Comparison of ENCODE assay signal across 21 cellular contexts in the genomic region with DNA sequence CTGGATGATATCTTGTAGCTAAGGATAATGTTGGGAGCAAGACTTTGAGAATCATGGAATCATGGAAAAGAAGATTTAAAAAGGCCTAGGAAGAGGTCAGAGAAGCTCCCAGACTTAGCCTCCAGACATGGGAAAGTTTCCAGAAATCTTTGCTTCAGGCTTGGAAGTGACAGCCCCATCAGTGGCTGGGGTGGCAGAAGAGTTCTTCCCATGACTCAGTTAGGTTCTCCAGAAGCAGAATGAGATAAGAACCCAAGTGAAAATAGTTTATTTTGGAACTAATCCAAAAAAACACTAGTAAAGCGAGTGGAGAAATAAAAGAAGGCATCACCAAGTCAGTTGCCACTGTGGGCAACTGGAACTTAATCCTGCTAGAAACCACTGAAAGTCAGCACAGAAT.
DNase-seq lines count a peak whose midpoint lies in the region; ATAC-seq and TF ChIP-seq lines count a peak whose summit lies in the region.
"Had no signal": no experiment of that assay in that cellular context is flagged by ENCODE, and none has a peak within 500 bp of the region (broad histone marks: within the 10 kb centered on the region; RNA-seq: fewer than 3 reads in every experiment).

No MANE protein-coding gene starts in this region.

- no peak for ATAC-seq in stimulated activated naive CD8-positive, alpha-beta T cell treated with anti-CD3 and anti-CD28 coated beads, Interleukin-15, Interleukin-2, amounts not matched to agents 100 U/mL and 50 U/mL, for 24 hours
- ATAC-seq in HG02981 (IDR thresholded peaks at IDR 0.05; ENCODE audit: unreplicated experiment), result no peak
- ATAC-seq: GM23338; natural killer cell; stimulated activated memory B cell treated with anti-CD40 and anti-IgM and Interleukin-4, amounts not matched to agents 10 μg/mL and 1 μg/mL and 100 μg/mL, for 72 hours had no signal

- POLR2A ChIA-PET in activated CD4-positive, alpha-beta memory T cell treated with anti-CD3 and anti-CD28 coated beads for 36 hours (lab: Charles Lee), result no interaction called here

- H3K4me1 ChIP-seq in vagina, result no peaks in the 10 kb centered on the region

- no peak for TF ChIP-seq CTCF in fibroblast of pulmonary artery (IDR thresholded peaks at IDR 0.05; ENCODE audit: low read length, missing control alignments)
- no peak for TF ChIP-seq CTCF in vagina (IDR thresholded peaks at IDR 0.05)
- TF ChIP-seq CTCF in GM10266 (IDR thresholded peaks at IDR 0.05; ENCODE audit: control insufficient read depth, insufficient read depth, low read depth, missing control alignments), result no peak

- H3K9me3 Mint-ChIP-seq in stimulated activated naive CD8-positive, alpha-beta T cell treated with anti-CD3 and anti-CD28 coated beads, Interleukin-15, Interleukin-2, amounts not matched to agents 100 ng/mL and 50 ng/mL, for 24 hours, result peaks cover 11% of the 10 kb centered on the region
- H3K9me3 Mint-ChIP-seq in activated CD4-positive, alpha-beta memory T cell treated with anti-CD3 and anti-CD28 coated beads for 36 hours, result peaks cover 7% of the 10 kb centered on the region
- H3K9me3 Mint-ChIP-seq: natural killer cell; stimulated activated memory B cell treated with anti-CD40 and anti-IgM and Interleukin-4, amounts not matched to agents 10 μg/mL and 1 μg/mL and 100 μg/mL, for 72 hours had no signal

- H3K4me3 Mint-ChIP-seq in stimulated activated naive CD8-positive, alpha-beta T cell treated with anti-CD3 and anti-CD28 coated beads, Interleukin-15, Interleukin-2, amounts not matched to agents 100 ng/mL and 50 ng/mL, for 24 hours, result no peak overlapping the region
- H3K4me3 Mint-ChIP-seq in activated CD4-positive, alpha-beta memory T cell treated with anti-CD3 and anti-CD28 coated beads for 36 hours, result no peak overlapping the region
- H3K4me3 Mint-ChIP-seq: brain; GM23338; IgD-negative memory B cell; immature natural killer cell; natural killer cell; stimulated activated memory B cell treated with anti-CD40 and anti-IgM and Interleukin-4, amounts not matched to agents 10 μg/mL and 1 μg/mL and 100 μg/mL, for 72 hours had no signal

- DNase-seq in stimulated activated naive CD8-positive, alpha-beta T cell treated with anti-CD3 and anti-CD28 coated beads, Interleukin-15, Interleukin-2, amounts not matched to agents 100 U/mL and 50 U/mL, for 24 hours, result no peak
- DNase-seq in activated CD4-positive, alpha-beta memory T cell treated with anti-CD3 and anti-CD28 coated beads for 36 hours, result no peak
- peak; percentile 20 for DNase-seq in fibroblast of pulmonary artery (ENCODE audit: low read depth)
- peak; percentile 40 to 46 for DNase-seq in vagina (ENCODE audit: extremely low spot score in 2 of 2)
- no peak for DNase-seq in GM10266 (ENCODE audit: extremely low spot score)
- DNase-seq in putamen (ENCODE audit: low spot score), result no peak
- DNase-seq: activated CD8-positive, alpha-beta memory T cell treated with anti-CD3 and anti-CD28 coated beads for 24 hours; activated effector memory CD4-positive, alpha-beta T cell treated with anti-CD3 and anti-CD28 coated beads, Interleukin-2, amount 50 U/mL, for 16 hours; BE2C; immature natural killer cell; natural killer cell; NCI-H2029 treated with DMSO at 0.1 percent for 48 hours; NCI-H510A treated with DMSO at 0.1 percent for 48 hours; upper lobe of left lung had no signal

- no peak overlapping the region for H3K27ac ChIP-seq in vagina
- H3K27ac ChIP-seq: HL-60 had no signal

- no peaks in the 10 kb centered on the region for H3K27me3 Mint-ChIP-seq in stimulated activated naive CD8-positive, alpha-beta T cell treated with anti-CD3 and anti-CD28 coated beads, Interleukin-15, Interleukin-2, amounts not matched to agents 100 ng/mL and 50 ng/mL, for 24 hours
- no peaks in the 10 kb centered on the region for H3K27me3 Mint-ChIP-seq in activated CD4-positive, alpha-beta memory T cell treated with anti-CD3 and anti-CD28 coated beads for 36 hours

- H3K36me3 ChIP-seq in vagina, result no peaks in the 10 kb centered on the region
- H3K36me3 ChIP-seq: BE2C, upper lobe of left lung had no signal

- TF ChIP-seq POLR2A in vagina (IDR thresholded peaks at IDR 0.05), result no peak

- intact Hi-C loops in activated CD4-positive, alpha-beta memory T cell treated with anti-CD3 and anti-CD28 coated beads for 36 hours (cut with micrococcal nuclease), result loop anchor here (5.0 to 10.0 kb wide), 2 partner anchors 143 to 864 kb away; no protein-coding TSS in a partner anchor
- intact Hi-C loops in vagina (cut with DNase I), result no loop called here

- CTCF ChIA-PET in activated CD4-positive, alpha-beta memory T cell treated with anti-CD3 and anti-CD28 coated beads for 36 hours (lab: Charles Lee), result no interaction called here

- H3K4me3 ChIP-seq in fibroblast of pulmonary artery (replicated peaks; ENCODE audit: low read depth, low read length) (no peak overlapping the region), vagina (no peak overlapping the region)
- H3K4me3 ChIP-seq: GM23338, upper lobe of left lung had no signal

- no peaks in the 10 kb centered on the region for H3K9me3 ChIP-seq in vagina
- H3K9me3 ChIP-seq: BE2C had no signal

- H3K27me3 ChIP-seq in vagina, result no peaks in the 10 kb centered on the region
- H3K27me3 ChIP-seq: BE2C, upper lobe of left lung had no signal

- peak overlapping the region; percentile 100 for H3K27ac Mint-ChIP-seq in stimulated activated naive CD8-positive, alpha-beta T cell treated with anti-CD3 and anti-CD28 coated beads, Interleukin-15, Interleukin-2, amounts not matched to agents 100 ng/mL and 50 ng/mL, for 24 hours
- H3K27ac Mint-ChIP-seq in activated CD4-positive, alpha-beta memory T cell treated with anti-CD3 and anti-CD28 coated beads for 36 hours, result peak overlapping the region; percentile 100
- H3K27ac Mint-ChIP-seq: brain, GM23338, immature natural killer cell, natural killer cell had no signal

- peaks cover 89% of the 10 kb centered on the region for H3K36me3 Mint-ChIP-seq in stimulated activated naive CD8-positive, alpha-beta T cell treated with anti-CD3 and anti-CD28 coated beads, Interleukin-15, Interleukin-2, amounts not matched to agents 100 ng/mL and 50 ng/mL, for 24 hours (ENCODE audit: low read depth)
- peaks cover 72% of the 10 kb centered on the region for H3K36me3 Mint-ChIP-seq in activated CD4-positive, alpha-beta memory T cell treated with anti-CD3 and anti-CD28 coated beads for 36 hours
- H3K36me3 Mint-ChIP-seq: brain; IgD-negative memory B cell; immature natural killer cell; natural killer cell; stimulated activated memory B cell treated with anti-CD40 and anti-IgM and Interleukin-4, amounts not matched to agents 10 μg/mL and 1 μg/mL and 100 μg/mL, for 72 hours had no signal

- H3K4me1 Mint-ChIP-seq in stimulated activated naive CD8-positive, alpha-beta T cell treated with anti-CD3 and anti-CD28 coated beads, Interleukin-15, Interleukin-2, amounts not matched to agents 100 ng/mL and 50 ng/mL, for 24 hours (ENCODE audit: low read depth), result peaks cover 75% of the 10 kb centered on the region
- peaks cover 70% of the 10 kb centered on the region for H3K4me1 Mint-ChIP-seq in activated CD4-positive, alpha-beta memory T cell treated with anti-CD3 and anti-CD28 coated beads for 36 hours (ENCODE audit: low read depth)
- H3K4me1 Mint-ChIP-seq: immature natural killer cell had no signal

Comparison
In these comparisons a context has a peak if more than half of its experiments do, and no peak if none do; other contexts are left out.
1. DNase-seq: peak in fibroblast of pulmonary artery (single experiment) and vagina (2 of 2); none in stimulated activated naive CD8-positive, alpha-beta T cell treated with anti-CD3 and anti-CD28 coated beads, Interleukin-15, Interleukin-2, amounts not matched to agents 100 U/mL and 50 U/mL, for 24 hours (single experiment), activated CD4-positive, alpha-beta memory T cell treated with anti-CD3 and anti-CD28 coated beads for 36 hours (single experiment), GM10266 (single experiment) and putamen (single experiment).